In the genomic region with DNA sequence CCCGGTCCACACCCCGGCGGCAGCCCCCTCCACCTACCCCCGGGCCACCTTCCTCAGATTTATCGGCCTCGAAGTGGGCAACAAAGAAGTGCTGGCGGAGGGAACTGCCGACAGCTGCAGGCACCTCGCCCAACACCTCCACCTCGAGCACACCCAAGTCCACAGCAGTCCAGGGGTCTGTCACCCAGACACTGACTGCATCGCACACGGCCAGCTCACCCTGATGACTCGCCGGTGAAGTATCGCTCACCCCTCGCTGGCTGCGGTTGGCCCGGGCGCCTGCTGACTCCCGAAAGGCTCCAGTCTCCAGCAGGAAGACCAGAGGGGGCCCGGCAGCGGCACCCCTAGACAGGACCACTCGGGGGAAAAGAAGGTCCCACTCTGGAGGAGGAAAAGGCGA, we compare ENCODE assay signal across 16 cellular contexts. TPM values are rescaled to one million over a fixed set of nuclear protein-coding genes. Genes with fewer than 3 reads are reported as not detected.
DNase-seq lines count a peak whose midpoint lies in the region; ATAC-seq, FAIRE-seq and TF ChIP-seq lines count a peak whose summit lies in the region.
"Not testable (repeated sequence)": the region's sequence is repeated elsewhere in the genome, so short reads cannot be mapped to it uniquely, and the experiment has no call there.
"Had no signal": no experiment of that assay in that cellular context is flagged by ENCODE, and none has a peak within 500 bp of the region (broad histone marks: within the 10 kb centered on the region; RNA-seq: fewer than 3 reads in every experiment).

No MANE protein-coding gene starts in this region.

- H3K4me1 ChIP-seq in GM23248 (ENCODE audit: insufficient read depth); RWPE2 (ENCODE audit: insufficient read depth, poor library complexity, severe bottlenecking): not testable (repeated sequence)

- not testable (repeated sequence) for H3F3A ChIP-seq in GM23248 (ENCODE audit: insufficient read depth)

- not testable (repeated sequence) for H3K36me3 Mint-ChIP-seq in HFFc6 (ENCODE audit: low read depth)

- not testable (repeated sequence) for H3K27me3 ChIP-seq in GM23248 (replicated peaks; ENCODE audit: insufficient read depth); MG63; RWPE2 (ENCODE audit: insufficient read depth, poor library complexity, severe bottlenecking)

- not testable (repeated sequence) for H3K27ac ChIP-seq in GM23248; RWPE2 (ENCODE audit: poor library complexity, severe bottlenecking)

- ATAC-seq in RWPE2 (ENCODE audit: low read depth): peak; percentile 40; the same call in 1 of the 3 replicates

- 58 to 69% methylated on average over 21 to 24 of the region's 24 CpGs for WGBS in GM23248 (ENCODE audit: low coverage in 1 of 2, low lambda C conversion rate in 2 of 2, missing lambda C conversion rate in 2 of 2), 2 experiments

- H3K4me2 ChIP-seq in GM23248 (ENCODE audit: unreplicated experiment): not testable (repeated sequence)

- peak; percentile 30 for FAIRE-seq in urothelium cell line (lab: Jason Lieb, UNC)

- in situ Hi-C loops in GM23248 (cut with MboI): not testable (repeated sequence)

- H3K9ac ChIP-seq in GM23248: not testable (repeated sequence)

- peaks cover 43% of the 10 kb centered on the region for H3K4me1 Mint-ChIP-seq in HFFc6 (ENCODE audit: low read depth)

- not testable (repeated sequence) for H3K9me3 Mint-ChIP-seq in HFFc6

- not testable (repeated sequence) for H3K9me2 ChIP-seq in GM23248 (ENCODE audit: insufficient read depth)

- peak overlapping the region; percentile 65; the same call in 1 of the 2 replicates for H3K4me3 Mint-ChIP-seq in HFFc6

- DNase-seq in GM23248 (peak; percentile 20), MG63 (peak; percentile 60), astrocyte of the hippocampus (ENCODE audit: low read depth, low spot score) (peak; percentile 30), glomerular visceral epithelial cell (ENCODE audit: extremely low spot score) (peak; percentile 47)
- not testable (repeated sequence) for DNase-seq in HFFc6; RWPE2 (ENCODE audit: low spot score); urothelium cell line (ENCODE audit: low spot score)

- not testable (repeated sequence) for H3K9me3 ChIP-seq in GM23248 (ENCODE audit: low read depth); MG63; RWPE2 (ENCODE audit: severe bottlenecking)

- H4K20me1 ChIP-seq in GM23248 (ENCODE audit: insufficient read depth): not testable (repeated sequence)

- not testable (repeated sequence) for H3K27me3 Mint-ChIP-seq in HFFc6 (ENCODE audit: insufficient read depth)

- TF ChIP-seq CTCF in HFFc6 (IDR thresholded peaks at IDR 0.05); RWPE2 (IDR thresholded peaks at IDR 0.05; ENCODE audit: poor library complexity, severe bottlenecking): not testable (repeated sequence)

- not testable (repeated sequence) for H3K79me2 ChIP-seq in GM23248 (ENCODE audit: insufficient read depth)

- not testable (repeated sequence) for H2AFZ ChIP-seq in GM23248

- H3K36me3 ChIP-seq in GM23248 (ENCODE audit: low read depth); MG63; RWPE2 (ENCODE audit: low read depth): not testable (repeated sequence)

- peak overlapping the region; percentile 92 for H3K27ac Mint-ChIP-seq in HFFc6

- H3K4me3 ChIP-seq in GM23248; MG63; RWPE2 (ENCODE audit: severe bottlenecking): not testable (repeated sequence)

RNA-seq across cellular contexts. Expression of gene CGB3, which starts 1.5 kb away (rescaled TPM):
- total RNA-seq in GM23248 (2014; rRNA removed; shearing (Covaris generic)): not detected in 2 replicates
- polyA plus RNA-seq in GM23248 (2016; fragmentation: Nextera tagmentation; extraction: Ambion mirVana): 0.76 TPM in 1 of 2 replicates, not detected in the other
- not detected for total RNA-seq in HFFc6 (2021; fragmentation: NEBNext Ultra II Directional; extraction: Animal tissue kit (Norgen Biotek cat#: 25700))
- not detected in 2 replicates for total RNA-seq in MG63 (2014; rRNA removed; shearing (Covaris generic); ENCODE audit: low replicate concordance)
- total RNA-seq: A673; CD4-positive, alpha-beta memory T cell; GM12878; GM23338; H4 had no signal
- polyA plus RNA-seq: BJ; CD4-positive, alpha-beta memory T cell; GM12878; GM23338 had no signal

RNA-seq across cellular contexts. Expression of gene CGB2, which starts 6.1 kb away (rescaled TPM):
- total RNA-seq in GM23248 (2014; rRNA removed; shearing (Covaris generic)): not detected in 2 replicates
- polyA plus RNA-seq in GM23248 (2016; fragmentation: Nextera tagmentation; extraction: Ambion mirVana): 0.75 TPM in 1 of 2 replicates, not detected in the other
- total RNA-seq in HFFc6 (2021; fragmentation: NEBNext Ultra II Directional; extraction: Animal tissue kit (Norgen Biotek cat#: 25700)): under 1 TPM in 1 of 6 experiments, not detected in 5; 0.55 TPM
- total RNA-seq in MG63 (2014; rRNA removed; shearing (Covaris generic); ENCODE audit: low replicate concordance): not detected in 2 replicates
- total RNA-seq: A172; A673; CD4-positive, alpha-beta memory T cell; GM12878; GM23338; H4 had no signal
- polyA plus RNA-seq: BJ; CD4-positive, alpha-beta memory T cell had no signal

RNA-seq across cellular contexts. Expression of gene LHB, which starts 8.7 kb away (rescaled TPM):
- total RNA-seq in GM23248 (2014; rRNA removed; shearing (Covaris generic)): not detected in 2 replicates
- polyA plus RNA-seq in GM23248 (2016; fragmentation: Nextera tagmentation; extraction: Ambion mirVana): 0.54 and 0.85 TPM in 2 replicates
- total RNA-seq in HFFc6 (2021; fragmentation: NEBNext Ultra II Directional; extraction: Animal tissue kit (Norgen Biotek cat#: 25700)): under 1 TPM in 1 of 6 experiments, not detected in 5; 0.46 TPM
- total RNA-seq in MG63 (2014; rRNA removed; shearing (Covaris generic); ENCODE audit: low replicate concordance): not detected in 2 replicates
- total RNA-seq: A172; A673; CD4-positive, alpha-beta memory T cell; GM23338; H4 had no signal
- polyA plus RNA-seq: BJ had no signal

RNA-seq across cellular contexts. Expression of gene CGB1, which starts 11.1 kb away (rescaled TPM):
- 3.2 and 4.2 TPM in 2 replicates for total RNA-seq in GM23248 (2014; rRNA removed; shearing (Covaris generic))
- polyA plus RNA-seq in GM23248 (2016; fragmentation: Nextera tagmentation; extraction: Ambion mirVana): 1.3 TPM in 1 of 2 replicates, not detected in the other
- 1 to 10 TPM in 1 of 6 experiments, under 1 TPM in 1, not detected in 4; 0.38 to 1.0 TPM for total RNA-seq in HFFc6 (2021; fragmentation: NEBNext Ultra II Directional; extraction: Animal tissue kit (Norgen Biotek cat#: 25700))
- total RNA-seq in MG63 (2014; rRNA removed; shearing (Covaris generic); ENCODE audit: low replicate concordance): not detected in 2 replicates
- total RNA-seq: A172; A673; Calu3; CD4-positive, alpha-beta memory T cell; Daoy; GM12878 had no signal
- polyA plus RNA-seq: BJ; CD4-positive, alpha-beta memory T cell; GM12878; GM23338 had no signal

RNA-seq across cellular contexts. Expression of gene CGB5, which starts 18.0 kb away (rescaled TPM):
- total RNA-seq in GM23248 (2014; rRNA removed; shearing (Covaris generic)): not detected in 2 replicates
- polyA plus RNA-seq in GM23248 (2016; fragmentation: Nextera tagmentation; extraction: Ambion mirVana): 1.3 and 1.7 TPM in 2 replicates
- under 1 TPM in 2 of 6 experiments, not detected in 4; 0.23 to 0.75 TPM for total RNA-seq in HFFc6 (2021; fragmentation: NEBNext Ultra II Directional; extraction: Animal tissue kit (Norgen Biotek cat#: 25700))
- not detected in 2 replicates for total RNA-seq in MG63 (2014; rRNA removed; shearing (Covaris generic); ENCODE audit: low replicate concordance)
- total RNA-seq: A673; CD4-positive, alpha-beta memory T cell; GM12878; GM23338 had no signal
- polyA plus RNA-seq: BJ; CD4-positive, alpha-beta memory T cell; GM12878; GM23338 had no signal
